ENCODE assay signal across 10 cellular contexts in the genomic region with DNA sequence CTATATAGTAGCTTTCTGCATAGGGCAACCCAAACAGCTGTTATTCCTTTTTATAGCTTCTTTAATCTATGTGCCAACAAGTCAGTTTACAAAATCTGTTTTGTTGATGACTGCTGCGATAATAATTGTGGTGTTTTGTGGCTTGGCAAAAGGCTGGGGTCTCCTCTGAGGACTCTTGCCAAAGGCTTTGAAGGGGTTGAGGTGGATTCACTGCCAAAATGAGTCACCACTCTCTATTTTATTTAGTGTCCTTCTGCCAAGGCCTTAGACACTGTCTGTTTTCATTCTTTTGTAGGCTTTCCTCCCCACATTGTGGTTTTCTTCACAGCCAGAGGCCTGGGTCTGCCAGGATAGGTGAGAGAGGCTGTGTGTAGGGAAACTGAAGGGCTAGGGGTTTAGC.
DNase-seq lines count a peak whose midpoint lies in the region; ATAC-seq and TF ChIP-seq lines count a peak whose summit lies in the region.
"Had no signal": no experiment of that assay in that cellular context is flagged by ENCODE, and none has a peak within 500 bp of the region (broad histone marks: within the 10 kb centered on the region; RNA-seq: fewer than 3 reads in every experiment).

No MANE protein-coding gene starts in this region.

- H3K9me3 ChIP-seq in breast epithelium (no peaks in the 10 kb centered on the region), lung (ENCODE audit: control insufficient read depth in 2 of 2, insufficient read depth in 1 of 2, low read length in 1 of 2) (no peaks in the 10 kb centered on the region)

- ATAC-seq in lung (ENCODE audit: insufficient read depth, low FRiP score) (no peak), HG03571 (IDR thresholded peaks at IDR 0.05; ENCODE audit: unreplicated experiment) (no peak)
- ATAC-seq in activated CD4-positive, alpha-beta T cell treated with anti-CD3 and anti-CD28 coated beads for 36 hours, result no peak

- intact Hi-C loops in breast epithelium (cut with DNase I; ENCODE audit: low total_unique reads), result no loop called here
- intact Hi-C loops in activated CD4-positive, alpha-beta T cell treated with anti-CD3 and anti-CD28 coated beads for 36 hours (cut with DNase I, micrococcal nuclease), result no loop called here

- H3K27ac Mint-ChIP-seq in activated CD4-positive, alpha-beta T cell treated with anti-CD3 and anti-CD28 coated beads for 36 hours, result no peak overlapping the region

- peaks cover 3% of the 10 kb centered on the region for H3K27me3 Mint-ChIP-seq in activated CD4-positive, alpha-beta T cell treated with anti-CD3 and anti-CD28 coated beads for 36 hours

- H3K27ac ChIP-seq in breast epithelium, result peak overlapping the region; percentile 54 to 60
- peak overlapping the region; percentile 22 to 86 for H3K27ac ChIP-seq in lung (ENCODE audit: low read depth in 1 of 2, low read length in 1 of 2)
- H3K27ac ChIP-seq: BLaER1 treated with 17β-estradiol and CSF1 and Interleukin-3, amounts not matched to agents 10 nM and 100 nM had no signal

- no peak overlapping the region for H3K4me3 Mint-ChIP-seq in activated CD4-positive, alpha-beta T cell treated with anti-CD3 and anti-CD28 coated beads for 36 hours

- H3K36me3 Mint-ChIP-seq in activated CD4-positive, alpha-beta T cell treated with anti-CD3 and anti-CD28 coated beads for 36 hours (ENCODE audit: low read depth), result no peaks in the 10 kb centered on the region

- WGBS in lung, 2 donors, result 30 to 56% methylated on average over 1 of the region's 1 CpG

- H3K27me3 ChIP-seq in breast epithelium (no peaks in the 10 kb centered on the region), lung (ENCODE audit: control insufficient read depth, insufficient read depth) (no peaks in the 10 kb centered on the region)

- no peak for TF ChIP-seq POLR2A in breast epithelium (IDR thresholded peaks at IDR 0.05)

- H3K9me3 Mint-ChIP-seq in activated CD4-positive, alpha-beta T cell treated with anti-CD3 and anti-CD28 coated beads for 36 hours (ENCODE audit: low read depth), result no peaks in the 10 kb centered on the region

- CTCF ChIA-PET in activated CD4-positive, alpha-beta T cell treated with anti-CD3 and anti-CD28 coated beads for 36 hours (lab: Charles Lee), result no interaction called here

- TF ChIP-seq CTCF in AG10803 (conservative IDR thresholded peaks at IDR 0.05; ENCODE audit: low read length), result no peak
- TF ChIP-seq CTCF in breast epithelium (IDR thresholded peaks at IDR 0.05), result no peak
- TF ChIP-seq CTCF in lung (IDR thresholded peaks at IDR 0.05; ENCODE audit: control extremely low read depth, extremely low read depth), result no peak

- H3K36me3 ChIP-seq in breast epithelium, result no peaks in the 10 kb centered on the region
- no peaks in the 10 kb centered on the region for H3K36me3 ChIP-seq in lung (ENCODE audit: control insufficient read depth in 2 of 2, insufficient read depth in 2 of 2, low read length in 2 of 2)
- H3K36me3 ChIP-seq: BLaER1 treated with 17β-estradiol and CSF1 and Interleukin-3, amounts not matched to agents 10 nM and 100 nM had no signal

- H3K4me3 ChIP-seq in AG10803 (ENCODE audit: low read length) (no peak overlapping the region), breast epithelium (no peak overlapping the region), lung (no peak overlapping the region)
- H3K4me3 ChIP-seq: BLaER1 treated with 17β-estradiol and CSF1 and Interleukin-3, amounts not matched to agents 10 nM and 100 nM had no signal

- no peaks in the 10 kb centered on the region for H3K4me1 Mint-ChIP-seq in activated CD4-positive, alpha-beta T cell treated with anti-CD3 and anti-CD28 coated beads for 36 hours

- H3K4me1 ChIP-seq in breast epithelium (peaks cover 0 to 20% of the 10 kb centered on the region in 2 donors), lung (ENCODE audit: control insufficient read depth in 2 of 2, insufficient read depth in 2 of 2, low read length in 2 of 2) (peaks cover 5 to 24% of the 10 kb centered on the region in 2 donors)

- DNase-seq in AG10803 (ENCODE audit: low read depth), result peak; percentile 83
- peak; percentile 94 for DNase-seq in NCI-H1694 (lab: John Stamatoyannopoulos, UW)
- no peak for DNase-seq in breast epithelium (ENCODE audit: low spot score in 2 of 2)
- no peak for DNase-seq in lung (ENCODE audit: low spot score)
- no peak for DNase-seq in NCI-H2107 (lab: John Stamatoyannopoulos, UW)
- no peak for DNase-seq in AML-193 (lab: John Stamatoyannopoulos, UW)
- DNase-seq in activated CD4-positive, alpha-beta T cell treated with anti-CD3 and anti-CD28 coated beads for 36 hours, result no peak
- DNase-seq: retina had no signal

- POLR2A ChIA-PET in activated CD4-positive, alpha-beta T cell treated with anti-CD3 and anti-CD28 coated beads for 36 hours (lab: Charles Lee), result no interaction called here

Comparison
In these comparisons a context has a peak if more than half of its experiments do, and no peak if none do; other contexts are left out.
1. DNase-seq: peak in AG10803 (single experiment) and NCI-H1694 (single experiment); none in breast epithelium (0 of 2), lung (single experiment), NCI-H2107 (single experiment), AML-193 (0 of 2) and activated CD4-positive, alpha-beta T cell treated with anti-CD3 and anti-CD28 coated beads for 36 hours (single experiment).